1 cellular context compared by ENCODE assay signal in the genomic region with DNA sequence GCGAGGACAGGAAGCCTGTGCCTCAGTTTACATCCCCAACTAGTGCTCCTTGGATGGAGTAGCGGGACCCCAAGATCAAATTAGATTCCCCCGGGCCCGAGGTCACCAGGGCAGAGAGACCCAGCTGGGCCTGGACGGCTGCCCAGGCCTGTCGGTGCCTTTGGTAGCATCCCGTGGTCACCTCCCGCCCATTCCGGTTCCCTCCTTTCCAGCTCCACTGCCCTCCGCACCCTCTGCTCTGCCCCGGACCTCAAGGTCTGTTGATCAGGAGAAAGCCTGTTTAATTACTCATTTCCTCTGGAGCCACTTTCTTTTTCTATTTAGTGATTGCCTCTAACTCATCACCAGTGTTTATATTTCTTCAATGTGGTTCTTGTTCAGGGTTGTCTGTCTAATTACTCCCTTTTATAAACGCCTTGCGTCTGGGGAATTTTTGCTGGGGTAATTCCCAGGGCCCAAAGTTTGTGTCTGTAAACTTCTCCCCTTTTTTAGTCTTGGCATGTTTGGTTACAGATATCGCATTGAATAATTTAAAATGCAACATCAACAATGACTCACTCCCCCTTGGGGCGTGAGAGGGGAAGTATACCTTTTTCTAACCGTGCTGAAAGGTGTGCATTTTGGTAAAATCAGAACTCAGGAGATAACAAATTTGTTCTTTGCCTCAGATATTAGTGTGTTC.
TF ChIP-seq lines count a peak whose summit lies in the region.

No MANE protein-coding gene starts in this region.

TF ChIP-seq in HepG2, 621 proteins besides CTCF, POLR2A, EP300 and RAD21 (continued from another document and continues in another):
- TF ChIP-seq, protein P1, sequence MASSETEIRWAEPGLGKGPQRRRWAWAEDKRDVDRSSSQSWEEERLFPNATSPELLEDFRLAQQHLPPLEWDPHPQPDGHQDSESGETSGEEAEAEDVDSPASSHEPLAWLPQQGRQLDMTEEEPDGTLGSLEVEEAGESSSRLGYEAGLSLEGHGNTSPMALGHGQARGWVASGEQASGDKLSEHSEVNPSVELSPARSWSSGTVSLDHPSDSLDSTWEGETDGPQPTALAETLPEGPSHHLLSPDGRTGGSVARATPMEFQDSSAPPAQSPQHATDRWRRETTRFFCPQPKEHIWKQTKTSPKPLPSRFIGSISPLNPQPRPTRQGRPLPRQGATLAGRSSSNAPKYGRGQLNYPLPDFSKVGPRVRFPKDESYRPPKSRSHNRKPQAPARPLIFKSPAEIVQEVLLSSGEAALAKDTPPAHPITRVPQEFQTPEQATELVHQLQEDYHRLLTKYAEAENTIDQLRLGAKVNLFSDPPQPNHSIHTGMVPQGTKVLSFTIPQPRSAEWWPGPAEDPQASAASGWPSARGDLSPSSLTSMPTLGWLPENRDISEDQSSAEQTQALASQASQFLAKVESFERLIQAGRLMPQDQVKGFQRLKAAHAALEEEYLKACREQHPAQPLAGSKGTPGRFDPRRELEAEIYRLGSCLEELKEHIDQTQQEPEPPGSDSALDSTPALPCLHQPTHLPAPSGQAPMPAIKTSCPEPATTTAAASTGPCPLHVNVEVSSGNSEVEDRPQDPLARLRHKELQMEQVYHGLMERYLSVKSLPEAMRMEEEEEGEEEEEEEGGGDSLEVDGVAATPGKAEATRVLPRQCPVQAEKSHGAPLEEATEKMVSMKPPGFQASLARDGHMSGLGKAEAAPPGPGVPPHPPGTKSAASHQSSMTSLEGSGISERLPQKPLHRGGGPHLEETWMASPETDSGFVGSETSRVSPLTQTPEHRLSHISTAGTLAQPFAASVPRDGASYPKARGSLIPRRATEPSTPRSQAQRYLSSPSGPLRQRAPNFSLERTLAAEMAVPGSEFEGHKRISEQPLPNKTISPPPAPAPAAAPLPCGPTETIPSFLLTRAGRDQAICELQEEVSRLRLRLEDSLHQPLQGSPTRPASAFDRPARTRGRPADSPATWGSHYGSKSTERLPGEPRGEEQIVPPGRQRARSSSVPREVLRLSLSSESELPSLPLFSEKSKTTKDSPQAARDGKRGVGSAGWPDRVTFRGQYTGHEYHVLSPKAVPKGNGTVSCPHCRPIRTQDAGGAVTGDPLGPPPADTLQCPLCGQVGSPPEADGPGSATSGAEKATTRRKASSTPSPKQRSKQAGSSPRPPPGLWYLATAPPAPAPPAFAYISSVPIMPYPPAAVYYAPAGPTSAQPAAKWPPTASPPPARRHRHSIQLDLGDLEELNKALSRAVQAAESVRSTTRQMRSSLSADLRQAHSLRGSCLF (CRISPR knock-in tag; IDR thresholded peaks at IDR 0.05; ENCODE audit: borderline replicate concordance): no peak
- TF ChIP-seq ZNF687 (CRISPR knock-in tag; IDR thresholded peaks at IDR 0.05) (peak; percentile 82), ZNF703 (CRISPR knock-in tag; IDR thresholded peaks at IDR 0.05; ENCODE audit: borderline replicate concordance) (no peak), ZFX (CRISPR knock-in tag; IDR thresholded peaks at IDR 0.05; ENCODE audit: low read depth) (peak; percentile 64), DMAP1 (CRISPR knock-in tag; IDR thresholded peaks at IDR 0.05) (no peak; the same call in 1 of the 2 replicates), TFE3 (CRISPR knock-in tag; IDR thresholded peaks at IDR 0.05) (0 out of 2 replicates have a peak, but pooled peaks have one; percentile 36), MATR3 (CRISPR knock-in tag; IDR thresholded peaks at IDR 0.05) (no peak), ZNF354B (CRISPR knock-in tag; IDR thresholded peaks at IDR 0.05) (no peak), PBX2 (CRISPR knock-in tag; IDR thresholded peaks at IDR 0.05) (no peak), SETDB1 (CRISPR knock-in tag; IDR thresholded peaks at IDR 0.05; ENCODE audit: borderline replicate concordance) (no peak), ZNF501 (CRISPR knock-in tag; IDR thresholded peaks at IDR 0.05) (peak; percentile 3; the same call in 1 of the 2 replicates), RELA (CRISPR knock-in tag; IDR thresholded peaks at IDR 0.05) (no peak), RARA (CRISPR knock-in tag; IDR thresholded peaks at IDR 0.05) (0 out of 2 replicates have a peak, but pooled peaks have one; percentile 13), ETS1 (CRISPR knock-in tag; IDR thresholded peaks at IDR 0.05) (no peak), MEF2D (CRISPR knock-in tag; IDR thresholded peaks at IDR 0.05) (no peak), ZKSCAN5 (CRISPR knock-in tag; IDR thresholded peaks at IDR 0.05) (no peak), CAMTA2 (CRISPR knock-in tag; IDR thresholded peaks at IDR 0.05; ENCODE audit: borderline replicate concordance) (0 out of 2 replicates have a peak, but pooled peaks have one; percentile 43), KDM5B (CRISPR knock-in tag; IDR thresholded peaks at IDR 0.05; ENCODE audit: borderline replicate concordance) (0 out of 2 replicates have a peak, but pooled peaks have one; percentile 43), ZKSCAN8 (CRISPR knock-in tag; IDR thresholded peaks at IDR 0.05; ENCODE audit: borderline replicate concordance) (no peak), ZNF629 (CRISPR knock-in tag; conservative IDR thresholded peaks at IDR 0.05) (no peak)
- TF ChIP-seq, protein P2, sequence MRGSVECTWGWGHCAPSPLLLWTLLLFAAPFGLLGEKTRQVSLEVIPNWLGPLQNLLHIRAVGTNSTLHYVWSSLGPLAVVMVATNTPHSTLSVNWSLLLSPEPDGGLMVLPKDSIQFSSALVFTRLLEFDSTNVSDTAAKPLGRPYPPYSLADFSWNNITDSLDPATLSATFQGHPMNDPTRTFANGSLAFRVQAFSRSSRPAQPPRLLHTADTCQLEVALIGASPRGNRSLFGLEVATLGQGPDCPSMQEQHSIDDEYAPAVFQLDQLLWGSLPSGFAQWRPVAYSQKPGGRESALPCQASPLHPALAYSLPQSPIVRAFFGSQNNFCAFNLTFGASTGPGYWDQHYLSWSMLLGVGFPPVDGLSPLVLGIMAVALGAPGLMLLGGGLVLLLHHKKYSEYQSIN (CRISPR knock-in tag; IDR thresholded peaks at IDR 0.05; ENCODE audit: borderline replicate concordance): no peak
- TF ChIP-seq, protein P3, sequence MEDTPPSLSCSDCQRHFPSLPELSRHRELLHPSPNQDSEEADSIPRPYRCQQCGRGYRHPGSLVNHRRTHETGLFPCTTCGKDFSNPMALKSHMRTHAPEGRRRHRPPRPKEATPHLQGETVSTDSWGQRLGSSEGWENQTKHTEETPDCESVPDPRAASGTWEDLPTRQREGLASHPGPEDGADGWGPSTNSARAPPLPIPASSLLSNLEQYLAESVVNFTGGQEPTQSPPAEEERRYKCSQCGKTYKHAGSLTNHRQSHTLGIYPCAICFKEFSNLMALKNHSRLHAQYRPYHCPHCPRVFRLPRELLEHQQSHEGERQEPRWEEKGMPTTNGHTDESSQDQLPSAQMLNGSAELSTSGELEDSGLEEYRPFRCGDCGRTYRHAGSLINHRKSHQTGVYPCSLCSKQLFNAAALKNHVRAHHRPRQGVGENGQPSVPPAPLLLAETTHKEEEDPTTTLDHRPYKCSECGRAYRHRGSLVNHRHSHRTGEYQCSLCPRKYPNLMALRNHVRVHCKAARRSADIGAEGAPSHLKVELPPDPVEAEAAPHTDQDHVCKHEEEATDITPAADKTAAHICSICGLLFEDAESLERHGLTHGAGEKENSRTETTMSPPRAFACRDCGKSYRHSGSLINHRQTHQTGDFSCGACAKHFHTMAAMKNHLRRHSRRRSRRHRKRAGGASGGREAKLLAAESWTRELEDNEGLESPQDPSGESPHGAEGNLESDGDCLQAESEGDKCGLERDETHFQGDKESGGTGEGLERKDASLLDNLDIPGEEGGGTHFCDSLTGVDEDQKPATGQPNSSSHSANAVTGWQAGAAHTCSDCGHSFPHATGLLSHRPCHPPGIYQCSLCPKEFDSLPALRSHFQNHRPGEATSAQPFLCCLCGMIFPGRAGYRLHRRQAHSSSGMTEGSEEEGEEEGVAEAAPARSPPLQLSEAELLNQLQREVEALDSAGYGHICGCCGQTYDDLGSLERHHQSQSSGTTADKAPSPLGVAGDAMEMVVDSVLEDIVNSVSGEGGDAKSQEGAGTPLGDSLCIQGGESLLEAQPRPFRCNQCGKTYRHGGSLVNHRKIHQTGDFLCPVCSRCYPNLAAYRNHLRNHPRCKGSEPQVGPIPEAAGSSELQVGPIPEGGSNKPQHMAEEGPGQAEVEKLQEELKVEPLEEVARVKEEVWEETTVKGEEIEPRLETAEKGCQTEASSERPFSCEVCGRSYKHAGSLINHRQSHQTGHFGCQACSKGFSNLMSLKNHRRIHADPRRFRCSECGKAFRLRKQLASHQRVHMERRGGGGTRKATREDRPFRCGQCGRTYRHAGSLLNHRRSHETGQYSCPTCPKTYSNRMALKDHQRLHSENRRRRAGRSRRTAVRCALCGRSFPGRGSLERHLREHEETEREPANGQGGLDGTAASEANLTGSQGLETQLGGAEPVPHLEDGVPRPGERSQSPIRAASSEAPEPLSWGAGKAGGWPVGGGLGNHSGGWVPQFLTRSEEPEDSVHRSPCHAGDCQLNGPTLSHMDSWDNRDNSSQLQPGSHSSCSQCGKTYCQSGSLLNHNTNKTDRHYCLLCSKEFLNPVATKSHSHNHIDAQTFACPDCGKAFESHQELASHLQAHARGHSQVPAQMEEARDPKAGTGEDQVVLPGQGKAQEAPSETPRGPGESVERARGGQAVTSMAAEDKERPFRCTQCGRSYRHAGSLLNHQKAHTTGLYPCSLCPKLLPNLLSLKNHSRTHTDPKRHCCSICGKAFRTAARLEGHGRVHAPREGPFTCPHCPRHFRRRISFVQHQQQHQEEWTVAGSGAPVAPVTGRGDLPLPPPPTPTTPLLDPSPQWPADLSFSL (CRISPR knock-in tag; IDR thresholded peaks at IDR 0.05): no peak
